ENCODE assay signal across 16 cellular contexts in genomic region chr3:68986496-68987208, GRCh38. TPM values are rescaled to one million over a fixed set of nuclear protein-coding genes. Genes with fewer than 3 reads are reported as not detected.
"Had no signal": no experiment of that assay in that cellular context is flagged by ENCODE, and none has a peak within 500 bp of the region (broad histone marks: within the 10 kb centered on the region; RNA-seq: fewer than 3 reads in every experiment).

No MANE protein-coding gene starts in this region.

- H3K4me1 ChIP-seq: lower lobe of right lung, prostate gland had no signal

- DNase-seq: activated CD4-positive, alpha-beta T cell treated with anti-CD3 and anti-CD28 coated beads, Interleukin-2, amount 50 U/mL, for 4 hours; activated CD8-positive, alpha-beta memory T cell treated with anti-CD3 and anti-CD28 coated beads, Interleukin-2, amount 10 ng/mL, durations not matched to agents 7 days and 5 days; aorta; effector CD8-positive, alpha-beta T cell; foreskin melanocyte; head of caudate nucleus; left cardiac atrium; lower lobe of right lung; right cardiac atrium; T-helper 17 cell had no signal

- H3K9me3 ChIP-seq: lower lobe of right lung, prostate gland, thoracic aorta had no signal

- ATAC-seq: activated CD8-positive, alpha-beta memory T cell treated with anti-CD3 and anti-CD28 coated beads, Interleukin-2, amount 10 ng/mL, durations not matched to agents 7 days and 5 days; left cardiac atrium; lower lobe of right lung; right cardiac atrium; T-helper 17 cell; WTC11 had no signal

- H3K4me3 ChIP-seq: lower lobe of right lung, prostate gland, thoracic aorta had no signal

- H3K27ac ChIP-seq: lower lobe of right lung, prostate gland, thoracic aorta had no signal

RNA-seq across cellular contexts. Expression of gene TAFA4, which starts 54.3 kb away (rescaled TPM):
- total RNA-seq: activated CD8-positive, alpha-beta memory T cell treated with anti-CD3 and anti-CD28 coated beads, Interleukin-2, amount 10 ng/mL, durations not matched to agents 7 days and 5 days; aorta; fibroblast of lung; left cardiac atrium; lower lobe of right lung; omental fat pad; right cardiac atrium; T-helper 17 cell; thoracic aorta; ureter had no signal
- polyA plus RNA-seq: aorta, fibroblast of lung, right cardiac atrium had no signal
